1 cellular context compared by ENCODE assay signal in the genomic region with DNA sequence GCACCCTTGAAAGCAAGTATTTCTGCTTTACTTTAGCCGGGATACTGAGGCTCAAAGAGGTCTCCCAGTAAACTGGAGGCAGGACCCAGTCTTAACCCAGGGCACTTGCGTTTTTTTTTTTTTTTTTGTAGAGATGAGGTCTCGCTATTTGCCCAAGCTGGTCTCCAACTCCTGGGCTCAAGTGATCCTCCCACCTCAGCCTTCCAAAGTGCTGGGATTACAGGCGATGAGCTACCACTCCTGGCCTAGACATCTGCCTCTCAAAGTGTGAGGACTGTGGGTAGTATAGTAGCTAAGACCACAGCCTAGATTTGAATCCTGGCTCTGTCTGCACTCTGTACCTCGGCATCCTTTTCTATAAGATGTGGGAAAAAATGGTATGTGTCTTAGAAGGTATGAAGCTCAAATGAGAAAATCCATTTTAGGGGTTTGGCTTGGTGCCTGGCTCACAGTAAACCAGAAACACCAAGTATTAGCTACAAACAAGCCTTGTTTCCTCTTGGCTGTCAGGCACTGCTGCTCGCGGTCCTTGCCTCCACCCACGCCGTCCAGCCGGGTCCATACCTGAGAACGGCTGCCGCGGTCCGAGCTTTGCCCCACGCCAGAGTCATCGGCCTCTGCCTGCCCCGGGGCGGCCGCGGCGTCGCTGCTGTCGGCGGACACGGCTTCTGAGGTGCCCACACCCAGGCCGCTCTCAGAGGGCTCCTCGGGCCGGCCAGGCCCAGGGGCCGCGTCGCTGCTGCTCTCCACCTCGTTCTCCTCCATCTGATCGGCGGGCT.
A peak's percentile ranks its signal among the peaks of the same experiment; 100 is the strongest.
TF ChIP-seq lines count a peak whose summit lies in the region.

No MANE protein-coding gene starts in this region.

TF ChIP-seq in HepG2, 621 proteins besides CTCF, POLR2A, EP300 and RAD21 (continued from another document and continues in another):
- TF ChIP-seq TEAD2 (CRISPR knock-in tag; IDR thresholded peaks at IDR 0.05) (peak; percentile 68; the same call in 1 of the 2 replicates), ZBTB8A (CRISPR knock-in tag; IDR thresholded peaks at IDR 0.05; ENCODE audit: borderline replicate concordance, low read depth) (0 out of 2 replicates have a peak, but pooled peaks have one; percentile 18), ZNF556 (CRISPR knock-in tag; IDR thresholded peaks at IDR 0.05; ENCODE audit: borderline replicate concordance) (no peak), ADNP (CRISPR knock-in tag; IDR thresholded peaks at IDR 0.05) (no peak), ESRRA (CRISPR knock-in tag; IDR thresholded peaks at IDR 0.05; ENCODE audit: low read depth) (no peak), POLR2AphosphoS5 (IDR thresholded peaks at IDR 0.05; ENCODE audit: low read depth, low read length) (no peak), NCOA5 (CRISPR knock-in tag; IDR thresholded peaks at IDR 0.05) (no peak), RBM39 (IDR thresholded peaks at IDR 0.05; ENCODE audit: low read depth, low read length, poor library complexity, severe bottlenecking) (no peak), SP140L (CRISPR knock-in tag; IDR thresholded peaks at IDR 0.05; ENCODE audit: borderline replicate concordance) (no peak), PCBP1 (IDR thresholded peaks at IDR 0.05; ENCODE audit: borderline replicate concordance, low read depth, low read length) (no peak), CCAR2 (optimal IDR thresholded peaks at IDR 0.05; ENCODE audit: low read depth, low read length) (no peak), GLI4 (CRISPR knock-in tag; IDR thresholded peaks at IDR 0.05; ENCODE audit: borderline replicate concordance) (0 out of 2 replicates have a peak, but pooled peaks have one; percentile 68), FOXK2 (IDR thresholded peaks at IDR 0.05) (no peak), ZBTB37 (CRISPR knock-in tag; IDR thresholded peaks at IDR 0.05) (no peak), CHCHD3 (CRISPR knock-in tag; IDR thresholded peaks at IDR 0.05) (peak; percentile 56; the same call in 1 of the 2 replicates), ZNF501 (CRISPR knock-in tag; IDR thresholded peaks at IDR 0.05) (no peak), PAX8 (CRISPR knock-in tag; IDR thresholded peaks at IDR 0.05; ENCODE audit: borderline replicate concordance) (no peak; the same call in 1 of the 2 replicates), ZSCAN12 (CRISPR knock-in tag; IDR thresholded peaks at IDR 0.05) (0 out of 2 replicates have a peak, but pooled peaks have one; percentile 3), RFX5 (IDR thresholded peaks at IDR 0.05; ENCODE audit: low read depth, low read length) (no peak), CERS6 (CRISPR knock-in tag; IDR thresholded peaks at IDR 0.05) (peak; percentile 58; the same call in 1 of the 2 replicates), ZMYM2 (CRISPR knock-in tag; IDR thresholded peaks at IDR 0.05) (no peak), SRSF9 (IDR thresholded peaks at IDR 0.05; ENCODE audit: borderline replicate concordance, insufficient read depth, low read depth, low read length, poor library complexity, severe bottlenecking) (no peak), ZNF567 (CRISPR knock-in tag; IDR thresholded peaks at IDR 0.05; ENCODE audit: borderline replicate concordance) (no peak), TP53 (CRISPR knock-in tag; conservative IDR thresholded peaks at IDR 0.05) (no peak), AGO2 (optimal IDR thresholded peaks at IDR 0.05; ENCODE audit: low read depth, low read length) (peak; percentile 71), MIER3 (CRISPR knock-in tag; IDR thresholded peaks at IDR 0.05; ENCODE audit: borderline replicate concordance) (no peak), HOXD1 (CRISPR knock-in tag; IDR thresholded peaks at IDR 0.05) (0 out of 2 replicates have a peak, but pooled peaks have one; percentile 19), ZBED4 (CRISPR knock-in tag; IDR thresholded peaks at IDR 0.05; ENCODE audit: borderline replicate concordance) (no peak), NFE2L1 (CRISPR knock-in tag; IDR thresholded peaks at IDR 0.05; ENCODE audit: borderline replicate concordance) (no peak), ARHGAP35 (CRISPR knock-in tag; IDR thresholded peaks at IDR 0.05; ENCODE audit: borderline replicate concordance) (peak; percentile 26; the same call in 1 of the 2 replicates), DPF2 (CRISPR knock-in tag; IDR thresholded peaks at IDR 0.05; ENCODE audit: borderline replicate concordance, low read depth) (no peak), ZNF354B (CRISPR knock-in tag; IDR thresholded peaks at IDR 0.05) (0 out of 2 replicates have a peak, but pooled peaks have one; percentile 15), MEIS1 (CRISPR knock-in tag; IDR thresholded peaks at IDR 0.05; ENCODE audit: borderline replicate concordance) (no peak), PRDM15 (CRISPR knock-in tag; IDR thresholded peaks at IDR 0.05) (peak; percentile 64; the same call in 1 of the 2 replicates), CBX1 (IDR thresholded peaks at IDR 0.05; ENCODE audit: low read depth) (no peak), BATF2 (CRISPR knock-in tag; IDR thresholded peaks at IDR 0.05) (no peak), ZNF557 (CRISPR knock-in tag; IDR thresholded peaks at IDR 0.05) (no peak), ZFYVE20 (CRISPR knock-in tag; IDR thresholded peaks at IDR 0.05; ENCODE audit: borderline replicate concordance, low read depth) (no peak), ZNF235 (CRISPR knock-in tag; IDR thresholded peaks at IDR 0.05; ENCODE audit: borderline replicate concordance) (0 out of 2 replicates have a peak, but pooled peaks have one; percentile 89), ZBTB3 (CRISPR knock-in tag; IDR thresholded peaks at IDR 0.05; ENCODE audit: borderline replicate concordance, low read depth) (no peak)
- TF ChIP-seq, protein P1, sequence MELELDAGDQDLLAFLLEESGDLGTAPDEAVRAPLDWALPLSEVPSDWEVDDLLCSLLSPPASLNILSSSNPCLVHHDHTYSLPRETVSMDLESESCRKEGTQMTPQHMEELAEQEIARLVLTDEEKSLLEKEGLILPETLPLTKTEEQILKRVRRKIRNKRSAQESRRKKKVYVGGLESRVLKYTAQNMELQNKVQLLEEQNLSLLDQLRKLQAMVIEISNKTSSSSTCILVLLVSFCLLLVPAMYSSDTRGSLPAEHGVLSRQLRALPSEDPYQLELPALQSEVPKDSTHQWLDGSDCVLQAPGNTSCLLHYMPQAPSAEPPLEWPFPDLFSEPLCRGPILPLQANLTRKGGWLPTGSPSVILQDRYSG (CRISPR knock-in tag; IDR thresholded peaks at IDR 0.05) = 0 out of 2 replicates have a peak, but pooled peaks have one; percentile 4
- TF ChIP-seq, protein P2, sequence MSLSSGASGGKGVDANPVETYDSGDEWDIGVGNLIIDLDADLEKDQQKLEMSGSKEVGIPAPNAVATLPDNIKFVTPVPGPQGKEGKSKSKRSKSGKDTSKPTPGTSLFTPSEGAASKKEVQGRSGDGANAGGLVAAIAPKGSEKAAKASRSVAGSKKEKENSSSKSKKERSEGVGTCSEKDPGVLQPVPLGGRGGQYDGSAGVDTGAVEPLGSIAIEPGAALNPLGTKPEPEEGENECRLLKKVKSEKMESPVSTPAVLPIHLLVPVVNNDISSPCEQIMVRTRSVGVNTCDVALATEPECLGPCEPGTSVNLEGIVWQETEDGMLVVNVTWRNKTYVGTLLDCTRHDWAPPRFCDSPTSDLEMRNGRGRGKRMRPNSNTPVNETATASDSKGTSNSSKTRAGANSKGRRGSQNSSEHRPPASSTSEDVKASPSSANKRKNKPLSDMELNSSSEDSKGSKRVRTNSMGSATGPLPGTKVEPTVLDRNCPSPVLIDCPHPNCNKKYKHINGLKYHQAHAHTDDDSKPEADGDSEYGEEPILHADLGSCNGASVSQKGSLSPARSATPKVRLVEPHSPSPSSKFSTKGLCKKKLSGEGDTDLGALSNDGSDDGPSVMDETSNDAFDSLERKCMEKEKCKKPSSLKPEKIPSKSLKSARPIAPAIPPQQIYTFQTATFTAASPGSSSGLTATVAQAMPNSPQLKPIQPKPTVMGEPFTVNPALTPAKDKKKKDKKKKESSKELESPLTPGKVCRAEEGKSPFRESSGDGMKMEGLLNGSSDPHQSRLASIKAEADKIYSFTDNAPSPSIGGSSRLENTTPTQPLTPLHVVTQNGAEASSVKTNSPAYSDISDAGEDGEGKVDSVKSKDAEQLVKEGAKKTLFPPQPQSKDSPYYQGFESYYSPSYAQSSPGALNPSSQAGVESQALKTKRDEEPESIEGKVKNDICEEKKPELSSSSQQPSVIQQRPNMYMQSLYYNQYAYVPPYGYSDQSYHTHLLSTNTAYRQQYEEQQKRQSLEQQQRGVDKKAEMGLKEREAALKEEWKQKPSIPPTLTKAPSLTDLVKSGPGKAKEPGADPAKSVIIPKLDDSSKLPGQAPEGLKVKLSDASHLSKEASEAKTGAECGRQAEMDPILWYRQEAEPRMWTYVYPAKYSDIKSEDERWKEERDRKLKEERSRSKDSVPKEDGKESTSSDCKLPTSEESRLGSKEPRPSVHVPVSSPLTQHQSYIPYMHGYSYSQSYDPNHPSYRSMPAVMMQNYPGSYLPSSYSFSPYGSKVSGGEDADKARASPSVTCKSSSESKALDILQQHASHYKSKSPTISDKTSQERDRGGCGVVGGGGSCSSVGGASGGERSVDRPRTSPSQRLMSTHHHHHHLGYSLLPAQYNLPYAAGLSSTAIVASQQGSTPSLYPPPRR (CRISPR knock-in tag; IDR thresholded peaks at IDR 0.05; ENCODE audit: borderline replicate concordance) = peak; percentile 37
- TF ChIP-seq, protein P3, sequence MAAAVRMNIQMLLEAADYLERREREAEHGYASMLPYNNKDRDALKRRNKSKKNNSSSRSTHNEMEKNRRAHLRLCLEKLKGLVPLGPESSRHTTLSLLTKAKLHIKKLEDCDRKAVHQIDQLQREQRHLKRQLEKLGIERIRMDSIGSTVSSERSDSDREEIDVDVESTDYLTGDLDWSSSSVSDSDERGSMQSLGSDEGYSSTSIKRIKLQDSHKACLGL (CRISPR knock-in tag; IDR thresholded peaks at IDR 0.05) = peak; percentile 62; the same call in 1 of the 2 replicates
